Comparison of ENCODE assay signal across 10 cellular contexts in genomic region chr9:78239506-78239905, GRCh38. TPM values are rescaled to one million over a fixed set of nuclear protein-coding genes. Genes with fewer than 3 reads are reported as not detected.
A peak's percentile ranks its signal among the peaks of the same experiment; 100 is the strongest.
DNase-seq lines count a peak whose midpoint lies in the region; ATAC-seq, FAIRE-seq and TF ChIP-seq lines count a peak whose summit lies in the region.
"Had no signal": no experiment of that assay in that cellular context is flagged by ENCODE, and none has a peak within 500 bp of the region (broad histone marks: within the 10 kb centered on the region; RNA-seq: fewer than 3 reads in every experiment).

No MANE protein-coding gene starts in this region.

- H3K9me3 ChIP-seq in AG04450 (ENCODE audit: control insufficient read depth, insufficient read depth, low read length) (no peaks in the 10 kb centered on the region), GM12878 (replicated peaks; ENCODE audit: control insufficient read depth, insufficient read depth, low read length) (no peaks in the 10 kb centered on the region)
- H3K9me3 ChIP-seq: psoas muscle had no signal

- H2AFZ ChIP-seq in GM12878 (ENCODE audit: control insufficient read depth, low read depth, low read length), result peak overlapping the region; percentile 10; the same call in 1 of the 2 replicates

- H3K27ac ChIP-seq in AG04450 (ENCODE audit: low read depth, low read length) (no peak overlapping the region), GM12878 (ENCODE audit: control insufficient read depth, insufficient read depth) (no peak overlapping the region)
- H3K27ac ChIP-seq: psoas muscle had no signal

- in situ Hi-C loops in GM12878 (cut with MboI), result no loop called here

- H3K4me3 ChIP-seq in AG04450 (ENCODE audit: low read depth, low read length) (no peak overlapping the region), GM12878 (no peak overlapping the region)
- H3K4me3 ChIP-seq: psoas muscle had no signal

- H3K4me1 Mint-ChIP-seq in activated naive CD4-positive, alpha-beta T cell treated with anti-CD3 and anti-CD28 coated beads, Interleukin-2, amount 10 ng/mL, durations not matched to agents 7 days and 5 days, result peaks cover 51% of the 10 kb centered on the region

- no peak overlapping the region for H3K4me3 Mint-ChIP-seq in activated naive CD4-positive, alpha-beta T cell treated with anti-CD3 and anti-CD28 coated beads, Interleukin-2, amount 10 ng/mL, durations not matched to agents 7 days and 5 days

- FAIRE-seq in GM12878 (lab: Jason Lieb, UNC), result no peak
- FAIRE-seq: TTC549 had no signal

- H3K4me2 ChIP-seq in GM12878 (ENCODE audit: control insufficient read depth, insufficient read depth), result peak overlapping the region; percentile 44

- TF ChIP-seq CTCF in AG04450 (IDR thresholded peaks at IDR 0.05; ENCODE audit: low read depth, low read length) (0 out of 2 replicates have a peak, but pooled peaks have one; percentile 13), GM12878 (IDR thresholded peaks at IDR 0.05 in 2 of 3, conservative IDR thresholded peaks at IDR 0.05 in 1 of 3; ENCODE audit: control insufficient read depth in 2 of 3, extremely low read depth in 1 of 3, insufficient read depth in 1 of 3, low read depth in 3 of 3, low read length in 3 of 3) (peak; percentile 10 to 41 (median 37); a peak in 4 of 6 replicates)

- H3K9me3 Mint-ChIP-seq in activated naive CD4-positive, alpha-beta T cell treated with anti-CD3 and anti-CD28 coated beads, Interleukin-2, amount 10 ng/mL, durations not matched to agents 7 days and 5 days, result no peaks in the 10 kb centered on the region

- DNase-seq in AG04450 (ENCODE audit: low read depth, low spot score) (no peak), HuH-7 (ENCODE audit: low spot score) (peak; percentile 16), GM12878 (ENCODE audit: low read depth, low spot score) (no peak), left kidney (ENCODE audit: low read depth, low spot score) (peak; percentile 61), NK-92 (lab: John Stamatoyannopoulos, UW; ENCODE audit: unreplicated experiment) (no peak)
- DNase-seq in activated naive CD4-positive, alpha-beta T cell treated with anti-CD3 and anti-CD28 coated beads, Interleukin-2, amount 10 ng/mL, durations not matched to agents 7 days and 5 days, result no peak
- DNase-seq: psoas muscle had no signal

- no peak overlapping the region for H3K9ac ChIP-seq in GM12878 (ENCODE audit: control insufficient read depth, insufficient read depth, low read length)

- whole genome bisulfite sequencing in GM12878 (ENCODE audit: insufficient coverage, insufficient replicate concordance, low lambda C conversion rate, missing lambda C conversion rate), result 96% methylated on average over 5 of the region's 5 CpGs

- peaks cover 3% of the 10 kb centered on the region for H3K27me3 Mint-ChIP-seq in activated naive CD4-positive, alpha-beta T cell treated with anti-CD3 and anti-CD28 coated beads, Interleukin-2, amount 10 ng/mL, durations not matched to agents 7 days and 5 days

- no TSS peak for BruUV-seq in GM12878 (replicated peaks; lab: Mats Ljungman, UMichigan)

- H3K36me3 ChIP-seq in GM12878 (ENCODE audit: control insufficient read depth in 2 of 2, insufficient read depth in 2 of 2, low read length in 1 of 2), result peaks cover 0 to 5% of the 10 kb centered on the region in 2 experiments; a peak in 2 of 4 replicates

- H3K79me2 ChIP-seq in GM12878 (ENCODE audit: control insufficient read depth, insufficient read depth, low read length), result peaks cover 8% of the 10 kb centered on the region

- SMC1A ChIA-PET in GM12878 (lab: Charles Lee; ENCODE audit: uncharacterized antibody, unreplicated experiment), result interaction anchor here (0.9 to 1.4 kb wide), 3 partner anchors 10 to 37 kb away, joined by 3 to 4 read pairs (median 3); no protein-coding TSS in a partner anchor

- intact Hi-C loops in GM12878 (cut with micrococcal nuclease; ENCODE audit: unreplicated experiment), result no loop called here

- no peak for TF ChIP-seq EP300 in GM12878 (IDR thresholded peaks at IDR 0.05; ENCODE audit: borderline replicate concordance in 1 of 2, control insufficient read depth in 1 of 2, low read depth in 2 of 2, low read length in 2 of 2)

- POLR2A ChIA-PET in AG04450 (lab: Yijun Ruan, JAX), result no interaction called here
- POLR2A ChIA-PET in GM12878 (lab: Charles Lee), result no interaction called here

- TF ChIP-seq RAD21 in GM12878 (IDR thresholded peaks at IDR 0.05; ENCODE audit: insufficient read depth, low read depth, low read length), result no peak

- no peaks in the 10 kb centered on the region for H3K27me3 ChIP-seq in AG04450 (ENCODE audit: control insufficient read depth, insufficient read depth, low read length)
- no peaks in the 10 kb centered on the region for H3K27me3 ChIP-seq in GM12878 (replicated peaks in 1 of 2; ENCODE audit: control insufficient read depth in 2 of 2, insufficient read depth in 2 of 2, low read length in 1 of 2)

- no peaks in the 10 kb centered on the region for H4K20me1 ChIP-seq in GM12878 (ENCODE audit: control insufficient read depth, insufficient read depth)

- CTCF ChIA-PET in AG04450 (lab: Charles Lee) (interaction anchor here (0.7 kb wide), 1 partner anchor 126 kb away, joined by 4 read pairs; no protein-coding TSS in a partner anchor), GM12878 (lab: Yijun Ruan, JAX) (interaction anchor here (0.8 to 1.8 kb wide), 7 partner anchors 8 to 521 kb away, joined by 3 to 11 read pairs (median 5); no protein-coding TSS in a partner anchor)
- CTCF ChIA-PET in activated naive CD4-positive, alpha-beta T cell treated with anti-CD3 and anti-CD28 coated beads, Interleukin-2, amount 10 ng/mL, durations not matched to agents 7 days and 5 days (lab: Charles Lee), result no interaction called here

- no peaks in the 10 kb centered on the region for H3K4me1 ChIP-seq in GM12878 (ENCODE audit: control insufficient read depth, insufficient read depth, low read length)
- H3K4me1 ChIP-seq: psoas muscle had no signal

- ATAC-seq in GM12878 (no peak), HG02642 (IDR thresholded peaks at IDR 0.05; ENCODE audit: poor library complexity, unreplicated experiment) (no peak), GM19328 (IDR thresholded peaks at IDR 0.05; ENCODE audit: unreplicated experiment) (no peak)
- ATAC-seq: psoas muscle had no signal

- H3K27ac Mint-ChIP-seq in activated naive CD4-positive, alpha-beta T cell treated with anti-CD3 and anti-CD28 coated beads, Interleukin-2, amount 10 ng/mL, durations not matched to agents 7 days and 5 days, result no peak overlapping the region

- H3K36me3 Mint-ChIP-seq in activated naive CD4-positive, alpha-beta T cell treated with anti-CD3 and anti-CD28 coated beads, Interleukin-2, amount 10 ng/mL, durations not matched to agents 7 days and 5 days, result peaks cover 42% of the 10 kb centered on the region

- RAD21 ChIA-PET in GM12878 (lab: Charles Lee; ENCODE audit: unreplicated experiment), result interaction anchor here (1.0 kb wide), 1 partner anchor 129 kb away, joined by 4 read pairs; no protein-coding TSS in a partner anchor

- TF ChIP-seq POLR2A in GM12878 (IDR thresholded peaks at IDR 0.05; ENCODE audit: low read depth, low read length), result no peak

TF ChIP-seq in GM12878, 131 proteins besides CTCF, POLR2A, EP300 and RAD21 (continues in another document):
- no peak for TF ChIP-seq TBL1XR1 (IDR thresholded peaks at IDR 0.05; ENCODE audit: low read depth, low read length)
- no peak for TF ChIP-seq KAT2A (conservative IDR thresholded peaks at IDR 0.05; ENCODE audit: control insufficient read depth, low read depth, low read length)
- TF ChIP-seq CBFB (IDR thresholded peaks at IDR 0.05; ENCODE audit: low read depth), result no peak
- TF ChIP-seq NFIC (IDR thresholded peaks at IDR 0.05; ENCODE audit: low read depth, low read length), result no peak
- no peak for TF ChIP-seq BHLHE40 (IDR thresholded peaks at IDR 0.05; ENCODE audit: borderline replicate concordance in 1 of 2, low read depth in 2 of 2, low read length in 1 of 2)
- no peak for TF ChIP-seq SIN3A (IDR thresholded peaks at IDR 0.05; ENCODE audit: low read depth, low read length)

RNA-seq across cellular contexts. Expression of gene CEP78, which starts 3.6 kb away (rescaled TPM):
- polyA plus RNA-seq in AG04450 (2011; rRNA removed) (7.8 and 11.0 TPM in 2 replicates), GM12878 (2011; rRNA removed) (28.0 and 47.6 TPM in 2 replicates), GM12878 (2014; fragmentation: Illumina TruSeq; extraction: Trizol) (27.7 and 30.6 TPM in 2 replicates), GM12878 (2014; fragmentation: Nextera tagmentation; extraction: Ambion mirVana) (1 to 10 TPM; 4.1 to 9.7 TPM), GM12878 (2014; rRNA removed) (18.4 and 23.1 TPM in 2 replicates), GM12878 (2016; fragmentation: Nextera tagmentation; extraction: Ambion mirVana) (10 to 100 TPM; 28.5 to 28.7 TPM)
- polyA minus RNA-seq in AG04450 (2011; rRNA and poly(A)+ RNA removed), result 5.7 and 8.0 TPM in 2 replicates
- 91.0 and 98.8 TPM in 2 replicates for total RNA-seq in GM12878 (2013; cell fraction: nucleolus; rRNA removed)
- total RNA-seq in GM12878 (2014; rRNA removed) (32.7 and 44.9 TPM in 2 replicates), GM12878 (2014; rRNA removed; fragmentation: Illumina TruSeq; extraction: Trizol) (27.5 and 28.1 TPM in 2 replicates), GM12878 (2021) (32.3 and 33.8 TPM in 2 replicates)
- 6.3 TPM for polyA plus RNA-seq in GM12878 (2011; ENCODE audit: low read depth)
- polyA plus RNA-seq in GM12878 (2011; cell fraction: cytosol; rRNA removed), result 10.6 and 11.3 TPM in 2 replicates
- polyA plus RNA-seq in GM12878 (2011; cell fraction: nucleus; rRNA removed), result 31.7 and 33.1 TPM in 2 replicates
- polyA plus RNA-seq in GM12878 (2012), result 9.4 and 11.0 TPM in 2 replicates
- 17.8 and 20.8 TPM in 2 replicates for polyA minus RNA-seq in GM12878 (2011; rRNA and poly(A)+ RNA removed)
- polyA minus RNA-seq in GM12878 (2011; cell fraction: cytosol; rRNA and poly(A)+ RNA removed), result 8.3 and 10.0 TPM in 2 replicates
- 15.4 and 25.4 TPM in 2 replicates for polyA minus RNA-seq in GM12878 (2011; cell fraction: nucleus; rRNA and poly(A)+ RNA removed)

RNA-seq across cellular contexts. Expression of gene PSAT1, which starts 57.4 kb away (rescaled TPM):
- polyA plus RNA-seq in AG04450 (2011; rRNA removed) (216 and 271 TPM in 2 replicates), GM12878 (2011; rRNA removed) (50.3 and 75.5 TPM in 2 replicates), GM12878 (2014; fragmentation: Illumina TruSeq; extraction: Trizol) (55.1 and 59.2 TPM in 2 replicates), GM12878 (2014; fragmentation: Nextera tagmentation; extraction: Ambion mirVana) (10 to 100 TPM; 53.6 to 70.2 TPM), GM12878 (2014; rRNA removed) (39.4 and 46.0 TPM in 2 replicates), GM12878 (2016; fragmentation: Nextera tagmentation; extraction: Ambion mirVana) (100 to 1,000 TPM; 122 to 126 TPM)
- 151 and 163 TPM in 2 replicates for polyA minus RNA-seq in AG04450 (2011; rRNA and poly(A)+ RNA removed)
- total RNA-seq in GM12878 (2013; cell fraction: nucleolus; rRNA removed), result 3.0 TPM in 2 replicates
- total RNA-seq in GM12878 (2014; rRNA removed) (35.1 and 46.7 TPM in 2 replicates), GM12878 (2014; rRNA removed; fragmentation: Illumina TruSeq; extraction: Trizol) (35.3 and 36.7 TPM in 2 replicates), GM12878 (2021) (44.5 and 47.2 TPM in 2 replicates)
- 18.1 TPM for polyA plus RNA-seq in GM12878 (2011; ENCODE audit: low read depth)
- 34.1 and 34.8 TPM in 2 replicates for polyA plus RNA-seq in GM12878 (2011; cell fraction: cytosol; rRNA removed)
- 20.9 and 29.5 TPM in 2 replicates for polyA plus RNA-seq in GM12878 (2011; cell fraction: nucleus; rRNA removed)
- polyA plus RNA-seq in GM12878 (2012), result 19.1 and 28.6 TPM in 2 replicates
- polyA minus RNA-seq in GM12878 (2011; rRNA and poly(A)+ RNA removed), result 32.3 and 34.3 TPM in 2 replicates
- polyA minus RNA-seq in GM12878 (2011; cell fraction: cytosol; rRNA and poly(A)+ RNA removed), result 19.6 and 24.2 TPM in 2 replicates
- polyA minus RNA-seq in GM12878 (2011; cell fraction: nucleus; rRNA and poly(A)+ RNA removed), result 7.5 and 9.4 TPM in 2 replicates

Comparison
In these comparisons a context has a peak if more than half of its experiments do, and no peak if none do; other contexts are left out.
1. DNase-seq: peak in HuH-7 (single experiment) and left kidney (single experiment); none in AG04450 (single experiment), GM12878 (single experiment), NK-92 (single experiment) and activated naive CD4-positive, alpha-beta T cell treated with anti-CD3 and anti-CD28 coated beads, Interleukin-2, amount 10 ng/mL, durations not matched to agents 7 days and 5 days (single experiment).